ENCODE assay signal across 8 cellular contexts in the genomic region with DNA sequence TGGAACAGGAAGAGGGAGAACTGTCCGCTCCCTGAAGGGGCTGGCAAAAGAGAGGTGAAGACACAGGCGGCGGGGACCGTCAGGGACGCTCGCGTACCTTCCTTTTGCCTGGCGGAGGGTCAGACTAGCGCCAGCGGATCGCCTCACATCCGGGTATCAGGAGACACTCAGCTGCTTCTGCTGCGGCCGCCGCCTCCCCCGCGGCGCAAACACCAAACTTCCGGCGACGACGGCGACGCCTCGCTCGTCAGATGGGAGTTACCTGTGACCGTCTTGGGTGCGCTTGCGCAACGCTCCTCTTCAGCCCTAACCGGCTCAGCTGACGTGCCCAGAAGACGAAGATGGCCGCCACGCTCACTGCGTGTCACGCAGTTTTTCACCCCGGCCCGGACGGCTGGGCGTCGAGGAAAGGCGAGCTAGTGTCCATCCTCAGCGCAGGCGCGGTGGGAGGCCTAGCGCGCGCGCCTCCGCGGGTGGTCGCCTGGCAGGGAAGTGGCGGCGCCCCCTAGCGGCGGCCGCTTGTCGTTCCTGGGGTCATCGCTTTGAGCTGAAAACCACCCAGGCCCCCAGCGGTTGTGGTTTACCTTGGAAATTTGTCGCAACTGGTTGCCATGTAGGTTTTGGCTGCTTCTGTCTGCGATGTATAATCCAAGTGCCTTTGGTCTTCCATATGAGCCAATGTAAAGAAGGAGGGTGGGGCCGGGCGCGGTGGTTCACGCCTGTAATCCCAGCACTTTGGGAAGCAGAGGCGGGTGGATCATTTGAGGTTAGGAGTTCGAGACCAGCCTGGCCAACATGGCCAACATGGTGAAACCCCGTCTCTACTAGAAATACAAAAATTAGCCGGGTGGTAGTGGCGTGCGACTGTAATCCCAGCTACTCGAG. TPM values are rescaled to one million over a fixed set of nuclear protein-coding genes. Genes with fewer than 3 reads are reported as not detected.
DNase-seq lines count a peak whose midpoint lies in the region; ATAC-seq and TF ChIP-seq lines count a peak whose summit lies in the region.

ESCO1 (minus strand) TSS at position 179 of the 885 bp plus-strand sequence. CDS start 25,861 bp downstream, outside the sequence.

- H3K9me3 ChIP-seq in right cardiac atrium (ENCODE audit: control insufficient read depth, low read length) (no peaks in the 10 kb centered on the region), vagina (no peaks in the 10 kb centered on the region)

- H3K4me1 ChIP-seq in right cardiac atrium (ENCODE audit: control insufficient read depth, insufficient read depth, low read length) (no peaks in the 10 kb centered on the region), vagina (peaks cover 35% of the 10 kb centered on the region)

- peak within 1 kb of the TSS; percentile 84 for H3K27ac ChIP-seq in right cardiac atrium (ENCODE audit: low read length)
- peak within 1 kb of the TSS; percentile 98 for H3K27ac ChIP-seq in vagina

- peak; percentile 76 for ATAC-seq in GM18499 (IDR thresholded peaks at IDR 0.05; ENCODE audit: insufficient read depth, unreplicated experiment)
- peak; percentile 82 for ATAC-seq in HG02943 (IDR thresholded peaks at IDR 0.05; ENCODE audit: low read depth, unreplicated experiment)
- ATAC-seq in right cardiac atrium: peak; percentile 95 to 96

- peak within 1 kb of the TSS; percentile 50 for H3K4me3 ChIP-seq in right cardiac atrium (ENCODE audit: low read length)
- peak within 1 kb of the TSS; percentile 84 to 99 for H3K4me3 ChIP-seq in vagina

- H3K36me3 ChIP-seq in vagina: no peaks in the 10 kb centered on the region

- TF ChIP-seq CTCF in vagina (IDR thresholded peaks at IDR 0.05): peak; percentile 80 to 98 (median 91)

- H3K27me3 ChIP-seq in right cardiac atrium (ENCODE audit: control insufficient read depth, insufficient read depth) (no peaks in the 10 kb centered on the region), vagina (no peaks in the 10 kb centered on the region)

- DNase-seq in NCI-H187 (lab: John Stamatoyannopoulos, UW) (peak; percentile 92), T-helper 2 cell (peak; percentile 84 to 99 (median 91)), anterior cingulate cortex (lab: John Stamatoyannopoulos, UW) (peak; percentile 59 to 99 (median 88)), right cardiac atrium (peak; percentile 96 to 97 (median 97)), putamen (ENCODE audit: low spot score) (peak; percentile 92), vagina (ENCODE audit: extremely low spot score in 2 of 2) (peak; percentile 97)

- WGBS in right cardiac atrium: 8% methylated on average over 74 of the region's 74 CpGs

- intact Hi-C loops in right cardiac atrium (cut with DNase I): loop anchor here in 1 of 4 donors (10.0 kb wide), 1 partner anchor 406 kb away; no protein-coding TSS in a partner anchor
- intact Hi-C loops in vagina (cut with DNase I): no loop called here

- peak in 1 of 2 donors; percentile 82 for TF ChIP-seq POLR2A in vagina (IDR thresholded peaks at IDR 0.05)

RNA-seq across cellular contexts. Expression of gene ESCO1, which starts in this region (rescaled TPM):
- 10 to 100 TPM; 10.3 to 13.4 (median 11.5) TPM for total RNA-seq in right cardiac atrium
- polyA plus RNA-seq in right cardiac atrium: 8.0 TPM
- 16.0 TPM for total RNA-seq in vagina

Comparison
In these comparisons a context has a peak if more than half of its experiments do, and no peak if none do; other contexts are left out.
1. Peak in every context shown above with its lines: DNase-seq, ATAC-seq, H3K4me3 ChIP-seq and H3K27ac ChIP-seq.